In genomic region chr2:172253190-172254052, GRCh38 we compare ENCODE assay signal across 9 cellular contexts.
A peak's percentile ranks its signal among the peaks of the same experiment; 100 is the strongest.
DNase-seq lines count a peak whose midpoint lies in the region; ATAC-seq and TF ChIP-seq lines count a peak whose summit lies in the region.
"Had no signal": no experiment of that assay in that cellular context is flagged by ENCODE, and none has a peak within 500 bp of the region (broad histone marks: within the 10 kb centered on the region; RNA-seq: fewer than 3 reads in every experiment).

No MANE protein-coding gene starts in this region.

- POLR2A ChIA-PET in HEK293T (lab: Yijun Ruan, JAX): no interaction called here

- H3K4me3 Mint-ChIP-seq in activated naive CD4-positive, alpha-beta T cell treated with anti-CD3 and anti-CD28 coated beads, Interleukin-2, amount 50 U/mL, for 24 hours: peak overlapping the region; percentile 33

- DNase-seq in ELR (ENCODE audit: low read depth): peak; percentile 100
- peak; percentile 45 for DNase-seq in OCI-M1 (lab: John Stamatoyannopoulos, UW)
- DNase-seq in hepatic stellate cell (ENCODE audit: low spot score): peak; percentile 93
- peak; percentile 48 to 77 for DNase-seq in stimulated activated CD4-positive, alpha-beta T cell treated with anti-CD3 and anti-CD28 coated beads, Interleukin-2, amount 100 ng/mL, for 48 hours
- DNase-seq in H7: no peak
- DNase-seq in HEK293T (ENCODE audit: extremely low spot score): no peak

- no peaks in the 10 kb centered on the region; the same call in 1 of the 2 replicates for H3K27me3 ChIP-seq in H7 (ENCODE audit: control insufficient read depth, insufficient read depth, low read length)

- H3K4me3 ChIP-seq in H7 (ENCODE audit: insufficient read depth, low read depth, low read length): no peak overlapping the region
- H3K4me3 ChIP-seq: SK-N-MC had no signal

- peaks cover 2% of the 10 kb centered on the region for H3K36me3 Mint-ChIP-seq in activated naive CD4-positive, alpha-beta T cell treated with anti-CD3 and anti-CD28 coated beads, Interleukin-2, amount 50 U/mL, for 24 hours

- H3K27me3 Mint-ChIP-seq in activated naive CD4-positive, alpha-beta T cell treated with anti-CD3 and anti-CD28 coated beads, Interleukin-2, amount 50 U/mL, for 24 hours: no peaks in the 10 kb centered on the region

- H3K36me3 ChIP-seq in H7 (replicated peaks; ENCODE audit: control insufficient read depth, insufficient read depth, low read length): no peaks in the 10 kb centered on the region

- H3K9me3 Mint-ChIP-seq in activated naive CD4-positive, alpha-beta T cell treated with anti-CD3 and anti-CD28 coated beads, Interleukin-2, amount 50 U/mL, for 24 hours: no peaks in the 10 kb centered on the region

- peaks cover 29% of the 10 kb centered on the region for H3K4me1 Mint-ChIP-seq in activated naive CD4-positive, alpha-beta T cell treated with anti-CD3 and anti-CD28 coated beads, Interleukin-2, amount 50 U/mL, for 24 hours

- no peak for ATAC-seq in HG03432 (IDR thresholded peaks at IDR 0.05; ENCODE audit: unreplicated experiment)

- peak overlapping the region; percentile 47 for H3K27ac Mint-ChIP-seq in activated naive CD4-positive, alpha-beta T cell treated with anti-CD3 and anti-CD28 coated beads, Interleukin-2, amount 50 U/mL, for 24 hours

- CTCF ChIA-PET in HEK293T (lab: Yijun Ruan, JAX): interaction anchor here (0.6 to 1.6 kb wide), 3 partner anchors 20 to 210 kb away, joined by 3 to 5 read pairs (median 3); no protein-coding TSS in a partner anchor

TF ChIP-seq in HEK293T, 16 proteins besides CTCF, POLR2A, EP300 and RAD21:
- TF ChIP-seq L3MBTL2 (conservative IDR thresholded peaks at IDR 0.05) (no peak), HDGF (IDR thresholded peaks at IDR 0.05; ENCODE audit: borderline replicate concordance) (no peak), BHLHE40 (IDR thresholded peaks at IDR 0.05; ENCODE audit: borderline replicate concordance) (no peak), SP1 (IDR thresholded peaks at IDR 0.05) (no peak), ELF4 (IDR thresholded peaks at IDR 0.05) (no peak), ARNT (IDR thresholded peaks at IDR 0.05) (no peak), NFRKB (IDR thresholded peaks at IDR 0.05) (no peak), FOXK2 (IDR thresholded peaks at IDR 0.05) (no peak), SUZ12 (IDR thresholded peaks at IDR 0.05) (no peak), TARDBP (IDR thresholded peaks at IDR 0.05) (no peak), FOXM1 (IDR thresholded peaks at IDR 0.05; ENCODE audit: borderline replicate concordance) (no peak)

Comparison
In these comparisons a context has a peak if more than half of its experiments do, and no peak if none do; other contexts are left out.
1. DNase-seq: peak in ELR (single experiment), OCI-M1 (single experiment), hepatic stellate cell (single experiment) and stimulated activated CD4-positive, alpha-beta T cell treated with anti-CD3 and anti-CD28 coated beads, Interleukin-2, amount 100 ng/mL, for 48 hours (2 of 2); none in H7 (single experiment) and HEK293T (single experiment).